In genomic region chr20:1420066-1420465, GRCh38 we compare ENCODE assay signal across 35 cellular contexts.
"Had no signal": no experiment of that assay in that cellular context is flagged by ENCODE, and none has a peak within 500 bp of the region (broad histone marks: within the 10 kb centered on the region; RNA-seq: fewer than 3 reads in every experiment).

No MANE protein-coding gene starts in this region.

- DNase-seq: activated B cell treated with CpG ODN at 0.5 μM for 24 hours; activated CD4-positive, alpha-beta memory T cell treated with anti-CD3 and anti-CD28 coated beads, Interleukin-2, amount 10 ng/mL, durations not matched to agents 7 days and 5 days; activated CD4-positive, alpha-beta T cell treated with anti-CD3 and anti-CD28 coated beads for 4 hours; activated CD4-positive, alpha-beta T cell treated with anti-CD3 and anti-CD28 coated beads, Interleukin-2, amount 10 ng/mL, durations not matched to agents 7 days and 5 days; activated CD4-positive, alpha-beta T cell treated with anti-CD3 and anti-CD28 coated beads, Interleukin-2, amount 50 U/mL, for 48 hours; activated CD4-positive, CD25-positive, alpha-beta regulatory T cell treated with anti-CD3 and anti-CD28 coated beads, Interleukin-2, amount 50 U/mL, for 72 hours; activated CD8-positive, alpha-beta memory T cell treated with anti-CD3 and anti-CD28 coated beads for 24 hours; activated CD8-positive, alpha-beta memory T cell treated with anti-CD3 and anti-CD28 coated beads, Interleukin-2, amount 10 ng/mL, durations not matched to agents 7 days and 5 days; activated CD8-positive, alpha-beta memory T cell treated with anti-CD3 and anti-CD28 coated beads, Interleukin-2, amount 50 U/mL, for 48 hours; activated CD8-positive, alpha-beta T cell treated with anti-CD3 and anti-CD28 coated beads, Interleukin-2, amount 10 ng/mL, durations not matched to agents 7 days and 5 days; activated effector memory CD4-positive, alpha-beta T cell treated with Interleukin-2 at 50 U/mL for 16 hours; activated gamma-delta T cell; activated naive CD4-positive, alpha-beta T cell treated with anti-CD3 and anti-CD28 coated beads, Interleukin-2, amount 10 ng/mL, durations not matched to agents 7 days and 5 days; activated naive CD4-positive, alpha-beta T cell treated with Interleukin-2 at 50 U/mL for 16 hours; activated naive CD8-positive, alpha-beta T cell treated with anti-CD3 and anti-CD28 coated beads, Interleukin-2, amount 10 ng/mL, durations not matched to agents 7 days and 5 days; activated naive CD8-positive, alpha-beta T cell treated with anti-CD3 and anti-CD28 coated beads, Interleukin-2, amount 50 U/mL, for 24 hours; activated T-cell treated with anti-CD3 and anti-CD28 coated beads, Interleukin-2, amount 50 U/mL, for 24 hours; activated T-cell treated with anti-CD3 and anti-CD28 coated beads, Interleukin-2, amount 50 U/mL, for 48 hours; amygdala; anterior cingulate cortex; caudate nucleus; SW 1271; T-helper 1 cell; T-helper 2 cell; T-helper 9 cell had no signal

- H3K4me1 Mint-ChIP-seq: activated B cell treated with CpG ODN at 0.5 μM for 24 hours; central memory CD8-positive, alpha-beta T cell had no signal

- H3K27ac Mint-ChIP-seq: activated B cell treated with CpG ODN at 0.5 μM for 24 hours; activated CD4-positive, alpha-beta memory T cell treated with anti-CD3 and anti-CD28 coated beads, Interleukin-2, amount 10 ng/mL, durations not matched to agents 7 days and 5 days; activated CD4-positive, alpha-beta T cell treated with anti-CD3 and anti-CD28 coated beads, Interleukin-2, amount 10 ng/mL, durations not matched to agents 7 days and 5 days; activated CD8-positive, alpha-beta memory T cell treated with anti-CD3 and anti-CD28 coated beads, Interleukin-2, amount 10 ng/mL, durations not matched to agents 7 days and 5 days; activated CD8-positive, alpha-beta T cell treated with anti-CD3 and anti-CD28 coated beads, Interleukin-2, amount 10 ng/mL, durations not matched to agents 7 days and 5 days; activated naive CD4-positive, alpha-beta T cell treated with anti-CD3 and anti-CD28 coated beads, Interleukin-2, amount 10 ng/mL, durations not matched to agents 7 days and 5 days; activated naive CD4-positive, alpha-beta T cell treated with anti-CD3 and anti-CD28 coated beads, Interleukin-2, amount 50 U/mL, for 24 hours; activated naive CD8-positive, alpha-beta T cell; activated naive CD8-positive, alpha-beta T cell treated with anti-CD3 and anti-CD28 coated beads, Interleukin-2, amount 10 ng/mL, durations not matched to agents 7 days and 5 days; activated naive CD8-positive, alpha-beta T cell treated with anti-CD3 and anti-CD28 coated beads, Interleukin-2, amount 50 U/mL, for 24 hours; activated T-cell treated with anti-CD3 and anti-CD28 coated beads, Interleukin-2, amount 50 U/mL, for 24 hours; activated T-helper 2 cell treated with anti-CD3 and anti-CD28 coated beads, Interferon-gamma antibody, Interleukin-2, Interleukin-4, amounts not matched to agents 10 μg/mL and 5 μg/mL and 100 μg/mL, durations not matched to agents 14 hours and 24 hours and 36 hours; brain; T-helper 1 cell treated with Interleukin-12 subunit alpha and Interleukin-12 subunit beta and Interleukin-4 antibody, amounts not matched to agents 30 μg/mL and 1 μg/mL, for 36 hours; T-helper 2 cell treated with Interferon-gamma antibody and Interleukin-4, amounts not matched to agents 5 μg/mL and 100 μg/mL, for 36 hours had no signal

- H3K4me1 ChIP-seq: ascending aorta had no signal

- H3K36me3 ChIP-seq: ascending aorta, cardiac muscle cell had no signal

- H3K4me3 ChIP-seq: ascending aorta, cardiac muscle cell had no signal

- H3K4me3 Mint-ChIP-seq: activated B cell treated with CpG ODN at 0.5 μM for 24 hours; activated CD4-positive, alpha-beta memory T cell treated with anti-CD3 and anti-CD28 coated beads, Interleukin-2, amount 10 ng/mL, durations not matched to agents 7 days and 5 days; activated CD4-positive, alpha-beta T cell treated with anti-CD3 and anti-CD28 coated beads, Interleukin-2, amount 10 ng/mL, durations not matched to agents 7 days and 5 days; activated CD8-positive, alpha-beta memory T cell treated with anti-CD3 and anti-CD28 coated beads, Interleukin-2, amount 10 ng/mL, durations not matched to agents 7 days and 5 days; activated CD8-positive, alpha-beta T cell treated with anti-CD3 and anti-CD28 coated beads, Interleukin-2, amount 10 ng/mL, durations not matched to agents 7 days and 5 days; activated naive CD4-positive, alpha-beta T cell treated with anti-CD3 and anti-CD28 coated beads, Interleukin-2, amount 10 ng/mL, durations not matched to agents 7 days and 5 days; activated naive CD4-positive, alpha-beta T cell treated with anti-CD3 and anti-CD28 coated beads, Interleukin-2, amount 50 U/mL, for 24 hours; activated naive CD8-positive, alpha-beta T cell; activated naive CD8-positive, alpha-beta T cell treated with anti-CD3 and anti-CD28 coated beads, Interleukin-2, amount 10 ng/mL, durations not matched to agents 7 days and 5 days; activated naive CD8-positive, alpha-beta T cell treated with anti-CD3 and anti-CD28 coated beads, Interleukin-2, amount 50 U/mL, for 24 hours; activated T-cell treated with anti-CD3 and anti-CD28 coated beads, Interleukin-2, amount 50 U/mL, for 24 hours; brain; central memory CD8-positive, alpha-beta T cell; T-helper 1 cell treated with Interleukin-12 subunit alpha and Interleukin-12 subunit beta and Interleukin-4 antibody, amounts not matched to agents 30 μg/mL and 1 μg/mL, for 36 hours; T-helper 2 cell treated with Interferon-gamma antibody and Interleukin-4, amounts not matched to agents 5 μg/mL and 100 μg/mL, for 36 hours had no signal

- H3K27ac ChIP-seq: ascending aorta, cardiac muscle cell, VCaP had no signal

- H3K27me3 Mint-ChIP-seq: activated naive CD8-positive, alpha-beta T cell; activated naive CD8-positive, alpha-beta T cell treated with anti-CD3 and anti-CD28 coated beads, Interleukin-2, amount 50 U/mL, for 24 hours; activated T-cell treated with anti-CD3 and anti-CD28 coated beads, Interleukin-2, amount 50 U/mL, for 24 hours had no signal

- H3K36me3 Mint-ChIP-seq: brain had no signal

- H3K27me3 ChIP-seq: ascending aorta, cardiac muscle cell had no signal
